21 cellular contexts compared by ENCODE assay signal in the genomic region with DNA sequence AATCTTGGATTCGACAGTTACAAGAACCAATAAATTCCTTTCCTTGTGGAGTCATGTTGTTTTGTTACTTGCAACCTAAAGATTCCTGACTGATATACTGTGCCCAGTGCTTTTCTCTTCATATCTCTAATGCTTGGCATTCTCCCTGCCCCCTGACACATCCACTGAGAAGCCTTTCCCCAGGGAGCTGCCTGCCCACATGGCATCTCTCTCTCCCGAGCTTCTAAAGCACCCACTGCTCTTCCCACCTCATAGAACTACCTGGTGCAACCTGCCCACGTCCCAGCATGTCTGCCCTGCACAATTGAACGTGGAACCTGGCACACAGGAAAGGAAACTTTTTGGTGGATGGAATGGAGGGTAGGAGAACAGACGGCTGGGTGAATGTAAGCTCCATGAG. TPM values are rescaled to one million over a fixed set of nuclear protein-coding genes. Genes with fewer than 3 reads are reported as not detected.
DNase-seq lines count a peak whose midpoint lies in the region; ATAC-seq and TF ChIP-seq lines count a peak whose summit lies in the region.
"Had no signal": no experiment of that assay in that cellular context is flagged by ENCODE, and none has a peak within 500 bp of the region (broad histone marks: within the 10 kb centered on the region; RNA-seq: fewer than 3 reads in every experiment).

No MANE protein-coding gene starts in this region.

- no peak overlapping the region for H2AFZ ChIP-seq in Karpas-422 (ENCODE audit: low read length)
- H2AFZ ChIP-seq in osteoblast (ENCODE audit: low read length), result no peak overlapping the region
- H2AFZ ChIP-seq in PC-3 (ENCODE audit: low read length), result no peak overlapping the region

- H3K9ac ChIP-seq in Karpas-422 (ENCODE audit: low read length) (no peak overlapping the region), PC-3 (ENCODE audit: low read length) (no peak overlapping the region)
- H3K9ac ChIP-seq: BLaER1 had no signal

- DNase-seq in Karpas-422 (peak; percentile 12), ecto neural progenitor cell (ENCODE audit: low spot score) (peak; percentile 19), head of caudate nucleus (peak in 32 of 42 donors; percentile 11 to 86 (median 45)), osteoblast (ENCODE audit: insufficient read length, low spot score, missing footprints) (peak; percentile 67), hypothalamus (lab: John Stamatoyannopoulos, UW) (no peak), NCI-H187 (lab: John Stamatoyannopoulos, UW) (no peak), globus pallidus (ENCODE audit: low spot score) (no peak), PC-3 (no peak)
- DNase-seq: Caco-2; CD4-positive, CD25-positive, alpha-beta regulatory T cell; CD8-positive, alpha-beta T cell; DMS153; DND-41; GOT3; H7; HCEC 1CT had no signal

- no peak for ATAC-seq in PC-3
- ATAC-seq: CD8-positive, alpha-beta T cell; GM12878 had no signal

- H3K4me1 ChIP-seq in Karpas-422 (ENCODE audit: low read length) (no peaks in the 10 kb centered on the region), osteoblast (ENCODE audit: insufficient read depth, low read length) (no peaks in the 10 kb centered on the region), PC-3 (ENCODE audit: insufficient read depth, low read length) (no peaks in the 10 kb centered on the region)
- H3K4me1 ChIP-seq: BLaER1, Caco-2 had no signal

- no peak overlapping the region for H3K4me3 ChIP-seq in Karpas-422 (ENCODE audit: low read length)
- no peak overlapping the region for H3K4me3 ChIP-seq in osteoblast (ENCODE audit: insufficient read depth, low read length)
- H3K4me3 ChIP-seq in PC-3 (ENCODE audit: low read length), result no peak overlapping the region
- H3K4me3 ChIP-seq: BLaER1, GM12878 had no signal

- H3K9me3 ChIP-seq in Karpas-422 (ENCODE audit: low read length), result no peaks in the 10 kb centered on the region
- no peaks in the 10 kb centered on the region for H3K9me3 ChIP-seq in osteoblast (ENCODE audit: low read depth, low read length)
- no peaks in the 10 kb centered on the region for H3K9me3 ChIP-seq in PC-3 (ENCODE audit: low read length)
- H3K9me3 ChIP-seq: BLaER1, Caco-2 had no signal

- no peak overlapping the region for H3K4me2 ChIP-seq in Karpas-422 (ENCODE audit: low read depth, low read length, poor library complexity, severe bottlenecking)
- no peak overlapping the region for H3K4me2 ChIP-seq in osteoblast (ENCODE audit: insufficient read depth, low read length)
- no peak overlapping the region for H3K4me2 ChIP-seq in PC-3 (ENCODE audit: low read length)
- H3K4me2 ChIP-seq: BLaER1 had no signal

- no peaks in the 10 kb centered on the region for H3F3A ChIP-seq in PC-3 (ENCODE audit: low read length, unreplicated experiment)

- H3K79me2 ChIP-seq in Karpas-422 (ENCODE audit: low read length), result no peaks in the 10 kb centered on the region
- H3K79me2 ChIP-seq in osteoblast (ENCODE audit: insufficient read depth, low read length), result no peaks in the 10 kb centered on the region
- H3K79me2 ChIP-seq in PC-3 (ENCODE audit: low read length), result no peaks in the 10 kb centered on the region

- POLR2A ChIA-PET in PC-3 (lab: Charles Lee; ENCODE audit: unreplicated experiment), result no interaction called here

- CTCF ChIA-PET in PC-3 (lab: Charles Lee), result no interaction called here

- H3K27me3 ChIP-seq in Karpas-422 (ENCODE audit: low read length), result no peaks in the 10 kb centered on the region
- no peaks in the 10 kb centered on the region for H3K27me3 ChIP-seq in osteoblast (ENCODE audit: insufficient read depth, low read length)
- H3K27me3 ChIP-seq in PC-3 (ENCODE audit: low read length), result 0 out of 2 replicates have a peak, but pooled peaks cover 3% of the 10 kb centered on the region
- H3K27me3 ChIP-seq: BLaER1 had no signal

- H4K20me1 ChIP-seq in Karpas-422 (ENCODE audit: insufficient read depth, low read depth, low read length) (no peaks in the 10 kb centered on the region), osteoblast (ENCODE audit: insufficient read depth, low read length) (no peaks in the 10 kb centered on the region), PC-3 (ENCODE audit: low read length) (no peaks in the 10 kb centered on the region)
- H4K20me1 ChIP-seq: BLaER1 had no signal

- H3K36me3 ChIP-seq in Karpas-422 (ENCODE audit: insufficient read depth, low read length), result no peaks in the 10 kb centered on the region
- no peaks in the 10 kb centered on the region for H3K36me3 ChIP-seq in osteoblast (ENCODE audit: insufficient read depth, low read length)
- H3K36me3 ChIP-seq in PC-3 (ENCODE audit: low read depth, low read length), result no peaks in the 10 kb centered on the region
- H3K36me3 ChIP-seq: BLaER1 had no signal

- TF ChIP-seq CTCF in osteoblast (IDR thresholded peaks at IDR 0.05; ENCODE audit: extremely low read depth, low read depth, low read length) (no peak), PC-3 (conservative IDR thresholded peaks at IDR 0.05; ENCODE audit: low read depth, low read length) (no peak)

- no TSS peak for BruUV-seq in PC-3 (replicated peaks; lab: Mats Ljungman, UMichigan)

- H3K9me2 ChIP-seq in Karpas-422 (replicated peaks; ENCODE audit: insufficient read depth, low read length), result no peaks in the 10 kb centered on the region
- no peaks in the 10 kb centered on the region for H3K9me2 ChIP-seq in PC-3 (replicated peaks; ENCODE audit: low read length)

- intact Hi-C loops in head of caudate nucleus (cut with DNase I), result no loop called here
- intact Hi-C loops in PC-3 (cut with micrococcal nuclease), result no loop called here

- H3K27ac ChIP-seq in Karpas-422 (ENCODE audit: low read length) (no peak overlapping the region), osteoblast (ENCODE audit: low read depth, low read length) (no peak overlapping the region), PC-3 (ENCODE audit: low read length) (no peak overlapping the region)
- H3K27ac ChIP-seq: 22Rv1, BLaER1, C4-2B had no signal

RNA-seq across cellular contexts. Expression of gene CYP8B1, which starts 6.8 kb away (rescaled TPM):
- total RNA-seq in Karpas-422 (2014; rRNA removed; shearing (Covaris generic); ENCODE audit: low replicate concordance), result not detected in 2 replicates
- not detected in 2 replicates for total RNA-seq in osteoblast
- total RNA-seq in PC-3 (2014; rRNA removed), result not detected in 2 replicates
- total RNA-seq: B cell; Caco-2; CD4-positive, CD25-positive, alpha-beta regulatory T cell; CD8-positive, alpha-beta T cell; H7 had no signal

RNA-seq across cellular contexts. Expression of gene ZNF662, which starts 37.1 kb away (rescaled TPM):
- total RNA-seq in Karpas-422 (2014; rRNA removed; shearing (Covaris generic); ENCODE audit: low replicate concordance), result not detected in 2 replicates
- total RNA-seq in osteoblast (4.0 and 4.1 TPM in 2 replicates), PC-3 (2014; rRNA removed) (0.04 TPM in 1 of 2 replicates, not detected in the other)
- total RNA-seq: GM12878, H7 had no signal

RNA-seq across cellular contexts. Expression of gene ACKR2, which starts 59.6 kb away (rescaled TPM):
- total RNA-seq in Karpas-422 (2014; rRNA removed; shearing (Covaris generic); ENCODE audit: low replicate concordance), result 0.43 and 1.9 TPM in 2 replicates
- total RNA-seq in osteoblast (under 0.01 TPM in 1 of 2 replicates, not detected in the other), PC-3 (2014; rRNA removed) (1.3 and 3.9 TPM in 2 replicates)
- total RNA-seq: CD4-positive, CD25-positive, alpha-beta regulatory T cell; H7 had no signal

Comparison
In these comparisons a context has a peak if more than half of its experiments do, and no peak if none do; other contexts are left out.
1. DNase-seq: peak in Karpas-422 (single experiment), ecto neural progenitor cell (single experiment), head of caudate nucleus (32 of 42) and osteoblast (single experiment); none in hypothalamus (0 of 51), NCI-H187 (0 of 2), globus pallidus (single experiment) and PC-3 (single experiment).